13 cellular contexts compared by ENCODE assay signal in the genomic region with DNA sequence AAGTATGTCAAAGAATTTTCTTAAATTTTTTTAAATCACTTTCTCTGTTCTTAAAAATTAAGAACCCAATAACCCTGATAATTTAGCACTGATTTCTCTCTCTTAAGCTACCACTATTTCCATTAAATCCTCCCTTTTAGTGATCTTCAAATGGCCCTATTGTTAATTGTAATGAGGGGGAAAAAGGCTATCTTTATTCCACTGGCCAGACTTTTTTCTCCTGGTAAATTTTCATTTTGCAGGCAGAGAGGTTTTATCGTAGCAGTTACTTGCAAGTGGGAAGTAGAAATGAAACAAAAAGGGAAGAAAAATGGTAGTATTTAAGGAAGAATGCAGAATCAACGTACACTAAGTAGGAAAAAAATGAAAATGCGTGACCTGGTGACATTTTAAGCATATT.
"Had no signal": no experiment of that assay in that cellular context is flagged by ENCODE, and none has a peak within 500 bp of the region (broad histone marks: within the 10 kb centered on the region; RNA-seq: fewer than 3 reads in every experiment).

No MANE protein-coding gene starts in this region.

- H2AFZ ChIP-seq: neural progenitor cell had no signal

- H3K4me1 ChIP-seq: neural progenitor cell, pancreas, thyroid gland had no signal

- H3K9ac ChIP-seq: neural progenitor cell had no signal

- FAIRE-seq: pancreas, TTC549 had no signal

- H3K27ac ChIP-seq: brain microvascular endothelial cell, gastroesophageal sphincter, neural progenitor cell, pancreas, thyroid gland had no signal

- DNase-seq: activated CD4-positive, alpha-beta T cell treated with anti-CD3 and anti-CD28 coated beads, Interleukin-2, amount 50 U/mL, for 1 hour; activated T-cell treated with anti-CD3 and anti-CD28 coated beads, Interleukin-2, amount 50 U/mL, for 1 hour; amniotic stem cell; brain microvascular endothelial cell; pancreas; retina; stimulated activated CD4-positive, alpha-beta T cell treated with anti-CD3 and anti-CD28 coated beads, Interleukin-4, amount 100 ng/mL, for 1 hour; stimulated activated naive CD8-positive, alpha-beta T cell treated with anti-CD3 and anti-CD28 coated beads, Interleukin-15, amount 100 ng/mL, for 72 hours; T-helper 17 cell; thyroid gland had no signal

- H3K4me2 ChIP-seq: neural progenitor cell had no signal

- H3K27me3 ChIP-seq: brain microvascular endothelial cell, gastroesophageal sphincter, neural progenitor cell, pancreas, thyroid gland had no signal

- H3K4me3 ChIP-seq: gastroesophageal sphincter, neural progenitor cell, pancreas, thyroid gland had no signal

- H3K9me3 ChIP-seq: gastroesophageal sphincter, pancreas, thyroid gland had no signal

- H3K36me3 ChIP-seq: neural progenitor cell, pancreas, thyroid gland had no signal

- ATAC-seq: gastroesophageal sphincter; stimulated activated naive CD8-positive, alpha-beta T cell treated with anti-CD3 and anti-CD28 coated beads, Interleukin-15, amount 100 ng/mL, for 72 hours; T-helper 17 cell had no signal
